In genomic region chr22:36297568-36297967, GRCh38 we compare ENCODE assay signal across 31 cellular contexts. TPM values are rescaled to one million over a fixed set of nuclear protein-coding genes. Genes with fewer than 3 reads are reported as not detected.
DNase-seq lines count a peak whose midpoint lies in the region; ATAC-seq, FAIRE-seq and TF ChIP-seq lines count a peak whose summit lies in the region.
"Had no signal": no experiment of that assay in that cellular context is flagged by ENCODE, and none has a peak within 500 bp of the region (broad histone marks: within the 10 kb centered on the region; RNA-seq: fewer than 3 reads in every experiment).

No MANE protein-coding gene starts in this region.

- no peak overlapping the region for H2BK12ac ChIP-seq in mesenchymal stem cell (ENCODE audit: low read length in 2 of 2)
- no peak overlapping the region for H2BK12ac ChIP-seq in trophoblast cell (ENCODE audit: low read length)

- no peak overlapping the region for H3K4me3 Mint-ChIP-seq in stimulated activated naive CD8-positive, alpha-beta T cell treated with anti-CD3 and anti-CD28 coated beads, Interleukin-15, Interleukin-2, amounts not matched to agents 100 ng/mL and 50 ng/mL, for 24 hours
- H3K4me3 Mint-ChIP-seq in stimulated activated naive CD8-positive, alpha-beta T cell treated with anti-CD3 and anti-CD28 coated beads, Interleukin-15, amount 100 ng/mL, for 72 hours, result no peak overlapping the region
- no peak overlapping the region for H3K4me3 Mint-ChIP-seq in activated naive CD8-positive, alpha-beta T cell treated with anti-CD3 and anti-CD28 coated beads for 36 hours
- H3K4me3 Mint-ChIP-seq: activated B cell treated with CpG ODN at 0.5 μM for 24 hours; endodermal cell; mesothelial cell of epicardium; natural killer cell treated with Interleukin-12 subunit alpha and Interleukin-12 subunit beta and Interleukin-15 and Interleukin-18, amount 100 ng/mL, for 72 hours had no signal

- no peaks in the 10 kb centered on the region for H3K27me3 ChIP-seq in mesenchymal stem cell (ENCODE audit: control insufficient read depth in 1 of 2, insufficient read depth in 1 of 2, low read length in 2 of 2)
- no peaks in the 10 kb centered on the region for H3K27me3 ChIP-seq in trophoblast cell (ENCODE audit: insufficient read depth, low read length)
- H3K27me3 ChIP-seq: BLaER1 treated with 17β-estradiol and CSF1 and Interleukin-3, amounts not matched to agents 10 nM and 100 nM; cardiac muscle cell; MG63; SJSA1; suprapubic skin; uterus had no signal

- no peaks in the 10 kb centered on the region for H3K79me2 ChIP-seq in trophoblast cell (ENCODE audit: control insufficient read depth, insufficient read depth, low read length, poor library complexity)

- DNase-seq in stimulated activated naive CD8-positive, alpha-beta T cell treated with anti-CD3 and anti-CD28 coated beads, Interleukin-15, amount 100 ng/mL, for 72 hours, result no peak
- no peak for DNase-seq in activated naive CD8-positive, alpha-beta T cell treated with anti-CD3 and anti-CD28 coated beads for 36 hours
- no peak for DNase-seq in mesenchymal stem cell
- no peak for DNase-seq in urothelium cell line (ENCODE audit: low spot score)
- DNase-seq in lower leg skin (ENCODE audit: low spot score in 2 of 2), result no peak
- DNase-seq in trophoblast cell, result no peak
- DNase-seq: activated B cell treated with CpG ODN at 0.5 μM for 24 hours; activated CD8-positive, alpha-beta memory T cell treated with anti-CD3 and anti-CD28 coated beads, Interleukin-2, amount 50 U/mL, for 48 hours; activated effector memory CD4-positive, alpha-beta T cell treated with anti-CD3 and anti-CD28 coated beads, Interleukin-2, amount 50 U/mL, for 16 hours; amygdala; cortex of kidney; endodermal cell; HCEC 1CT; KG1; MG63; NCI-H2029; NCI-H69; small intestine; stimulated activated CD4-positive, alpha-beta T cell treated with anti-CD3 and anti-CD28 coated beads, Interleukin-2, amount 100 ng/mL, for 24 hours; uterus had no signal

- peaks cover 17% of the 10 kb centered on the region for H3K4me1 Mint-ChIP-seq in stimulated activated naive CD8-positive, alpha-beta T cell treated with anti-CD3 and anti-CD28 coated beads, Interleukin-15, Interleukin-2, amounts not matched to agents 100 ng/mL and 50 ng/mL, for 24 hours (ENCODE audit: low read depth)
- H3K4me1 Mint-ChIP-seq in stimulated activated naive CD8-positive, alpha-beta T cell treated with anti-CD3 and anti-CD28 coated beads, Interleukin-15, amount 100 ng/mL, for 72 hours, result peaks cover 51% of the 10 kb centered on the region
- H3K4me1 Mint-ChIP-seq in activated naive CD8-positive, alpha-beta T cell treated with anti-CD3 and anti-CD28 coated beads for 36 hours, result peaks cover 5% of the 10 kb centered on the region
- H3K4me1 Mint-ChIP-seq: endodermal cell, mesothelial cell of epicardium had no signal

- H3K9ac ChIP-seq in mesenchymal stem cell (ENCODE audit: low read length), result no peak overlapping the region
- no peak overlapping the region for H3K9ac ChIP-seq in trophoblast cell (ENCODE audit: low read length)
- H3K9ac ChIP-seq: BLaER1 treated with 17β-estradiol and CSF1 and Interleukin-3, amounts not matched to agents 10 nM and 100 nM had no signal

- intact Hi-C loops in lower leg skin (cut with DNase I; ENCODE audit: low total_unique reads), result no loop called here

- no peak overlapping the region for H2BK15ac ChIP-seq in mesenchymal stem cell (ENCODE audit: low read depth, poor library complexity, severe bottlenecking)

- H3K4ac ChIP-seq in mesenchymal stem cell (ENCODE audit: low read depth in 1 of 2, low read length in 2 of 2) (no peak overlapping the region), trophoblast cell (ENCODE audit: low read depth, low read length) (no peak overlapping the region)

- H3K4me1 ChIP-seq in mesenchymal stem cell (ENCODE audit: control insufficient read depth, insufficient read depth, low read depth, low read length) (peaks cover 31% of the 10 kb centered on the region), trophoblast cell (ENCODE audit: control insufficient read depth in 1 of 2, insufficient read depth in 2 of 2, low read length in 2 of 2) (no peaks in the 10 kb centered on the region)
- H3K4me1 ChIP-seq: suprapubic skin, uterus had no signal

- no peaks in the 10 kb centered on the region for H3K9me3 Mint-ChIP-seq in stimulated activated naive CD8-positive, alpha-beta T cell treated with anti-CD3 and anti-CD28 coated beads, Interleukin-15, Interleukin-2, amounts not matched to agents 100 ng/mL and 50 ng/mL, for 24 hours
- H3K9me3 Mint-ChIP-seq in stimulated activated naive CD8-positive, alpha-beta T cell treated with anti-CD3 and anti-CD28 coated beads, Interleukin-15, amount 100 ng/mL, for 72 hours, result no peaks in the 10 kb centered on the region
- no peaks in the 10 kb centered on the region for H3K9me3 Mint-ChIP-seq in activated naive CD8-positive, alpha-beta T cell treated with anti-CD3 and anti-CD28 coated beads for 36 hours
- H3K9me3 Mint-ChIP-seq: activated B cell treated with CpG ODN at 0.5 μM for 24 hours; endodermal cell; mesothelial cell of epicardium; natural killer cell treated with Interleukin-12 subunit alpha and Interleukin-12 subunit beta and Interleukin-15 and Interleukin-18, amount 100 ng/mL, for 72 hours had no signal

- no peak for ATAC-seq in stimulated activated naive CD8-positive, alpha-beta T cell treated with anti-CD3 and anti-CD28 coated beads, Interleukin-15, amount 100 ng/mL, for 72 hours
- no peak for ATAC-seq in GM19452 (IDR thresholded peaks at IDR 0.05; ENCODE audit: unreplicated experiment)
- ATAC-seq: left lobe of liver; natural killer cell treated with Interleukin-12 subunit alpha and Interleukin-12 subunit beta and Interleukin-15 and Interleukin-18, amount 100 ng/mL, for 72 hours had no signal

- H3K9me3 ChIP-seq in mesenchymal stem cell (ENCODE audit: control insufficient read depth, low read length) (no peaks in the 10 kb centered on the region), trophoblast cell (ENCODE audit: insufficient read depth, low read depth, low read length) (peaks cover 2% of the 10 kb centered on the region)
- H3K9me3 ChIP-seq: MG63, SJSA1, suprapubic skin, uterus had no signal

- peaks cover 94 to 100% of the 10 kb centered on the region in 2 experiments for H3K36me3 ChIP-seq in mesenchymal stem cell (ENCODE audit: control insufficient read depth in 1 of 2, insufficient read depth in 2 of 2, low read depth in 1 of 2, low read length in 2 of 2)
- H3K36me3 ChIP-seq in trophoblast cell (ENCODE audit: control insufficient read depth in 1 of 2, insufficient read depth in 2 of 2, low read length in 2 of 2), result peaks cover 89 to 96% of the 10 kb centered on the region in 2 experiments
- H3K36me3 ChIP-seq: uterus had no signal

- 93% methylated on average over 19 of the region's 19 CpGs for WGBS in mesenchymal stem cell
- WGBS in lower leg skin, 2 donors, result 86 to 90% methylated on average over 19 of the region's 19 CpGs
- WGBS in trophoblast cell (ENCODE audit: extremely low coverage, insufficient coverage, insufficient read length), result no CpG with 5 or more reads among the region's 19 CpGs

- H2BK120ac ChIP-seq in mesenchymal stem cell (ENCODE audit: low read depth, low read length), result no peak overlapping the region
- no peak overlapping the region for H2BK120ac ChIP-seq in trophoblast cell (ENCODE audit: insufficient read depth, low read length, poor library complexity)

- H2AFZ ChIP-seq in mesenchymal stem cell (ENCODE audit: low read depth, low read length) (no peak overlapping the region), trophoblast cell (ENCODE audit: insufficient read depth, low read length, poor library complexity) (no peak overlapping the region)

- H3K4me3 ChIP-seq in mesenchymal stem cell (ENCODE audit: insufficient read depth in 1 of 2, low read depth in 1 of 2, low read length in 2 of 2), result no peak overlapping the region
- no peak overlapping the region for H3K4me3 ChIP-seq in lower leg skin (ENCODE audit: low read depth, poor library complexity, severe bottlenecking)
- H3K4me3 ChIP-seq in trophoblast cell (ENCODE audit: low read depth, low read length), result no peak overlapping the region
- H3K4me3 ChIP-seq: BLaER1 treated with 17β-estradiol and CSF1 and Interleukin-3, amounts not matched to agents 10 nM and 100 nM; cardiac muscle cell; MG63; SJSA1; suprapubic skin; uterus had no signal

- H4K8ac ChIP-seq in mesenchymal stem cell (ENCODE audit: low read length) (no peak overlapping the region), trophoblast cell (ENCODE audit: low read depth, low read length) (no peak overlapping the region)

- H3K27ac ChIP-seq in mesenchymal stem cell (ENCODE audit: low read length, poor library complexity, severe bottlenecking) (peak overlapping the region; percentile 71), trophoblast cell (ENCODE audit: low read depth, low read length) (no peak overlapping the region)
- H3K27ac ChIP-seq: cardiac muscle cell, SJSA1, suprapubic skin, uterus had no signal

- no peaks in the 10 kb centered on the region for H3K27me3 Mint-ChIP-seq in stimulated activated naive CD8-positive, alpha-beta T cell treated with anti-CD3 and anti-CD28 coated beads, Interleukin-15, Interleukin-2, amounts not matched to agents 100 ng/mL and 50 ng/mL, for 24 hours
- H3K27me3 Mint-ChIP-seq in stimulated activated naive CD8-positive, alpha-beta T cell treated with anti-CD3 and anti-CD28 coated beads, Interleukin-15, amount 100 ng/mL, for 72 hours, result no peaks in the 10 kb centered on the region
- no peaks in the 10 kb centered on the region for H3K27me3 Mint-ChIP-seq in activated naive CD8-positive, alpha-beta T cell treated with anti-CD3 and anti-CD28 coated beads for 36 hours
- H3K27me3 Mint-ChIP-seq: activated B cell treated with CpG ODN at 0.5 μM for 24 hours; natural killer cell treated with Interleukin-12 subunit alpha and Interleukin-12 subunit beta and Interleukin-15 and Interleukin-18, amount 100 ng/mL, for 72 hours had no signal

- H3K18ac ChIP-seq in mesenchymal stem cell (ENCODE audit: low read depth in 1 of 2, low read length in 2 of 2) (peak overlapping the region in 1 of 2 experiments; percentile 18), trophoblast cell (ENCODE audit: low read length) (no peak overlapping the region)

- H2AK5ac ChIP-seq in mesenchymal stem cell (ENCODE audit: low read length, severe bottlenecking) (no peak overlapping the region), trophoblast cell (ENCODE audit: low read length) (no peak overlapping the region)

- H4K12ac ChIP-seq in trophoblast cell (ENCODE audit: low read depth, low read length), result no peak overlapping the region

- peak overlapping the region; percentile 16 for H3K27ac Mint-ChIP-seq in stimulated activated naive CD8-positive, alpha-beta T cell treated with anti-CD3 and anti-CD28 coated beads, Interleukin-15, Interleukin-2, amounts not matched to agents 100 ng/mL and 50 ng/mL, for 24 hours
- H3K27ac Mint-ChIP-seq in stimulated activated naive CD8-positive, alpha-beta T cell treated with anti-CD3 and anti-CD28 coated beads, Interleukin-15, amount 100 ng/mL, for 72 hours, result no peak overlapping the region
- peak overlapping the region; percentile 58 for H3K27ac Mint-ChIP-seq in activated naive CD8-positive, alpha-beta T cell treated with anti-CD3 and anti-CD28 coated beads for 36 hours
- H3K27ac Mint-ChIP-seq: activated B cell treated with CpG ODN at 0.5 μM for 24 hours, endodermal cell, mesothelial cell of epicardium had no signal

- H3K79me1 ChIP-seq in mesenchymal stem cell (replicated peaks; ENCODE audit: low read length, poor library complexity, severe bottlenecking) (peaks cover 20% of the 10 kb centered on the region), trophoblast cell (ENCODE audit: low read length) (no peaks in the 10 kb centered on the region)

- FAIRE-seq in urothelium cell line (lab: Jason Lieb, UNC), result peak; percentile 67
- FAIRE-seq: D721Med, RCC 7860, small intestine had no signal

- TF ChIP-seq CTCF in lower leg skin (IDR thresholded peaks at IDR 0.05), result no peak

- H2BK5ac ChIP-seq in mesenchymal stem cell (ENCODE audit: low read depth, low read length, poor library complexity, severe bottlenecking), result no peak overlapping the region
- no peak overlapping the region for H2BK5ac ChIP-seq in trophoblast cell (ENCODE audit: low read depth, low read length, poor library complexity)

- H4K91ac ChIP-seq in mesenchymal stem cell (ENCODE audit: low read length) (no peak overlapping the region), trophoblast cell (ENCODE audit: low read depth, low read length) (no peak overlapping the region)

- H3K4me2 ChIP-seq in mesenchymal stem cell (ENCODE audit: low read length, poor library complexity, severe bottlenecking) (no peak overlapping the region), trophoblast cell (ENCODE audit: low read length) (no peak overlapping the region)
- H3K4me2 ChIP-seq: BLaER1 treated with 17β-estradiol and CSF1 and Interleukin-3, amounts not matched to agents 10 nM and 100 nM had no signal

- H3K36me3 Mint-ChIP-seq in stimulated activated naive CD8-positive, alpha-beta T cell treated with anti-CD3 and anti-CD28 coated beads, Interleukin-15, Interleukin-2, amounts not matched to agents 100 ng/mL and 50 ng/mL, for 24 hours (ENCODE audit: low read depth), result peaks cover 89% of the 10 kb centered on the region
- peaks cover 55% of the 10 kb centered on the region for H3K36me3 Mint-ChIP-seq in activated naive CD8-positive, alpha-beta T cell treated with anti-CD3 and anti-CD28 coated beads for 36 hours

- TF ChIP-seq POLR2A in lower leg skin (IDR thresholded peaks at IDR 0.05), result no peak

- H3K23ac ChIP-seq in mesenchymal stem cell (ENCODE audit: low read length in 2 of 2) (no peak overlapping the region), trophoblast cell (ENCODE audit: low read length) (no peak overlapping the region)

- no peak overlapping the region for H3K14ac ChIP-seq in mesenchymal stem cell (ENCODE audit: low read length in 2 of 2)
- no peak overlapping the region for H3K14ac ChIP-seq in trophoblast cell (ENCODE audit: low read length)

RNA-seq across cellular contexts. Expression of gene APOL1, which starts 44.6 kb away (rescaled TPM):
- total RNA-seq in activated naive CD8-positive, alpha-beta T cell treated with anti-CD3 and anti-CD28 coated beads for 36 hours, result 10 to 100 TPM; 17.6 to 19.3 TPM
- 19.4 TPM for polyA plus RNA-seq in mesenchymal stem cell (2013, experiment 1 of 2)
- 18.7 TPM for polyA plus RNA-seq in mesenchymal stem cell (2013, experiment 2 of 2)
- 1 to 10 TPM in 2 of 4 donors, under 1 TPM in 2; 0.46 to 4.1 (median 2.0) TPM for total RNA-seq in lower leg skin
- polyA plus RNA-seq in trophoblast cell (2013), result 0.03 and 0.04 TPM in 2 replicates
- total RNA-seq: cardiac muscle cell had no signal

RNA-seq across cellular contexts. Expression of gene APOL2, which starts 58.2 kb away (rescaled TPM):
- 10 to 100 TPM; 54.3 to 57.0 TPM for total RNA-seq in activated naive CD8-positive, alpha-beta T cell treated with anti-CD3 and anti-CD28 coated beads for 36 hours
- polyA plus RNA-seq in mesenchymal stem cell (2013, experiment 1 of 2), result 28.5 TPM
- polyA plus RNA-seq in mesenchymal stem cell (2013, experiment 2 of 2), result 29.7 TPM
- total RNA-seq in lower leg skin, result 10 to 100 TPM; 14.2 to 24.8 (median 20.0) TPM
- polyA plus RNA-seq in trophoblast cell (2013), result 5.7 and 6.0 TPM in 2 replicates

Comparison
In these comparisons a context has a peak if more than half of its experiments do, and no peak if none do; other contexts are left out.
1. H3K27ac Mint-ChIP-seq: peak in stimulated activated naive CD8-positive, alpha-beta T cell treated with anti-CD3 and anti-CD28 coated beads, Interleukin-15, Interleukin-2, amounts not matched to agents 100 ng/mL and 50 ng/mL, for 24 hours (single experiment) and activated naive CD8-positive, alpha-beta T cell treated with anti-CD3 and anti-CD28 coated beads for 36 hours (single experiment); none in stimulated activated naive CD8-positive, alpha-beta T cell treated with anti-CD3 and anti-CD28 coated beads, Interleukin-15, amount 100 ng/mL, for 72 hours (0 of 2).